Comparison of ENCODE assay signal across 15 cellular contexts in the genomic region with DNA sequence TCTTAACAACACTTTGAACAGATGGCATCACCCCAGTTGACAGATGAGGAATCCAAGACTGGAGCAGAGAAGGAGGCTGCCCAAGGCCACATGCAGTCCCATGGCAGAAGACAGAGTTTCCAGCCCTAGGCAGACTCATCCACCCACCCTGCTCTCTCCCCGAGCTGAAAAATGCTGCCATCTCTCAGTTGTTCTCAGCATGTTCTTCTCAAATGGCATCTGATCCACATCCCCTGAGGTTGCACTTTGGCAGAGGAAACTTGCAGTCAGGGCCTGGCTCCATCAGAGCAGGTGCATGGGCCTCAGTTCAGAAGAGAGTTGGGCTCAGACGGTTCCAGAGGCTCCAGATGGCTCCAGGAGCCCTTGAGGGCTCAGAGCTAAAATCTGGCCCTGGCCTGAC.
DNase-seq lines count a peak whose midpoint lies in the region; FAIRE-seq and TF ChIP-seq lines count a peak whose summit lies in the region.
"Had no signal": no experiment of that assay in that cellular context is flagged by ENCODE, and none has a peak within 500 bp of the region (broad histone marks: within the 10 kb centered on the region; RNA-seq: fewer than 3 reads in every experiment).

No MANE protein-coding gene starts in this region.

- H3K27ac ChIP-seq in H1 (ENCODE audit: low read depth, low read length), result no peak overlapping the region
- H3K27ac ChIP-seq: A549, GM23248, HL-60 had no signal

- H2BK5ac ChIP-seq in H1 (ENCODE audit: low read depth, low read length), result no peak overlapping the region

- H3K4me1 Mint-ChIP-seq in progenitor cell of endocrine pancreas (ENCODE audit: low read depth), result no peaks in the 10 kb centered on the region
- H3K4me1 Mint-ChIP-seq: CD14-positive monocyte had no signal

- H4K5ac ChIP-seq in H1 (ENCODE audit: insufficient read length, low read depth, low read length), result no peak overlapping the region

- no peak for TF ChIP-seq RAD21 in H1 (IDR thresholded peaks at IDR 0.05 in 1 of 2, conservative IDR thresholded peaks at IDR 0.05 in 1 of 2; ENCODE audit: low read depth in 2 of 2, low read length in 2 of 2)

- H3K9me3 Mint-ChIP-seq in progenitor cell of endocrine pancreas (ENCODE audit: low read depth), result peaks cover 14% of the 10 kb centered on the region

- H3K36me3 ChIP-seq in H1 (ENCODE audit: control insufficient read depth in 2 of 4, insufficient read depth in 4 of 4, low read length in 3 of 4), result no peaks in the 10 kb centered on the region

- WGBS in H1 (ENCODE audit: extremely low coverage in 1 of 2, insufficient coverage in 1 of 2, insufficient read length in 1 of 2, insufficient replicate concordance in 2 of 2, low coverage in 1 of 2, low lambda C conversion rate in 2 of 2, missing lambda C conversion rate in 1 of 2), 2 experiments, result 88% methylated on average over 2 of the region's 2 CpGs; no CpG with 5 or more reads in 1 of the 2 experiments

- DNase-seq in G401 (ENCODE audit: low spot score) (peak; percentile 37), NCI-H524 treated with DMSO at 0.1 percent for 48 hours (lab: John Stamatoyannopoulos, UW) (peak; percentile 14), H1 (ENCODE audit: low read depth in 1 of 2, low spot score in 2 of 2) (no peak), progenitor cell of endocrine pancreas (ENCODE audit: low spot score, unreplicated experiment) (no peak), frontal cortex (ENCODE audit: low spot score in 2 of 2) (no peak), NCI-H1092 (lab: John Stamatoyannopoulos, UW) (no peak)
- DNase-seq: CD8-positive, alpha-beta T cell; COR-L47; DMS53; GM23248; H7 had no signal

- no peak overlapping the region for H3K9ac ChIP-seq in H1 (replicated peaks in 1 of 4; ENCODE audit: extremely low read depth in 1 of 4, low read depth in 3 of 4, low read length in 3 of 4)
- H3K9ac ChIP-seq: GM23248 had no signal

- TF ChIP-seq EP300 in H1 (IDR thresholded peaks at IDR 0.05; ENCODE audit: borderline replicate concordance in 1 of 2, low read depth in 2 of 2, low read length in 2 of 2), result no peak

- H3K79me2 ChIP-seq in H1 (ENCODE audit: control insufficient read depth in 1 of 2, insufficient read depth in 2 of 2, low read length in 2 of 2), result no peaks in the 10 kb centered on the region

- H3K9me3 ChIP-seq in H1 (ENCODE audit: insufficient read depth in 2 of 2, low read depth in 1 of 2, low read length in 1 of 2), result peaks cover 14 to 23% of the 10 kb centered on the region in 2 experiments
- H3K9me3 ChIP-seq: A549 had no signal

- TF ChIP-seq CTCF in H1 (IDR thresholded peaks at IDR 0.05; ENCODE audit: control extremely low read depth in 1 of 3, insufficient read depth in 1 of 3, low read depth in 1 of 3, low read length in 3 of 3), result no peak
- TF ChIP-seq CTCF in progenitor cell of endocrine pancreas (IDR thresholded peaks at IDR 0.05; ENCODE audit: unreplicated experiment), result no peak

- peak overlapping the region; percentile 52 for H3K27ac Mint-ChIP-seq in progenitor cell of endocrine pancreas
- H3K27ac Mint-ChIP-seq: CD14-positive monocyte; CD8-positive, alpha-beta T cell had no signal

- H3K4me3 Mint-ChIP-seq in progenitor cell of endocrine pancreas (ENCODE audit: low read depth), result no peak overlapping the region
- H3K4me3 Mint-ChIP-seq: CD14-positive monocyte; CD8-positive, alpha-beta T cell had no signal

- peak overlapping the region; percentile 18 for H4K91ac ChIP-seq in H1 (replicated peaks; ENCODE audit: insufficient read length, low read length)

- CTCF ChIA-PET in H1 (lab: Charles Lee; ENCODE audit: partially characterized antibody), result interaction anchor here (0.8 to 1.7 kb wide), 6 partner anchors 9 to 221 kb away, joined by 3 to 6 read pairs (median 3); no protein-coding TSS in a partner anchor

- H3K14ac ChIP-seq in H1 (ENCODE audit: insufficient read length), result no peak overlapping the region

- H4K8ac ChIP-seq in H1 (ENCODE audit: extremely low read depth, insufficient read depth, low read length), result no peak overlapping the region

- H3K4ac ChIP-seq in H1 (replicated peaks; ENCODE audit: insufficient read length, low read depth, low read length), result no peak overlapping the region

- H3K4me3 ChIP-seq in H1 (ENCODE audit: extremely low read depth in 1 of 4, insufficient read depth in 2 of 4, low read depth in 3 of 4, low read length in 4 of 4), result no peak overlapping the region
- H3K4me3 ChIP-seq: A549, GM23248 had no signal

- no peak overlapping the region for H3K56ac ChIP-seq in H1 (replicated peaks; ENCODE audit: insufficient read length, low read depth, low read length)

- no peaks in the 10 kb centered on the region for H3K27me3 ChIP-seq in H1 (replicated peaks in 1 of 4; ENCODE audit: control insufficient read depth in 3 of 4, extremely low read depth in 1 of 4, insufficient read depth in 3 of 4, low read length in 3 of 4)

- no peak overlapping the region for H2BK20ac ChIP-seq in H1 (ENCODE audit: low read length)

- H2AFZ ChIP-seq in H1 (ENCODE audit: low read length), result no peak overlapping the region
- H2AFZ ChIP-seq: GM23248 had no signal

- no peak for TF ChIP-seq POLR2A in H1 (IDR thresholded peaks at IDR 0.05; ENCODE audit: control extremely low read depth in 1 of 2, low read depth in 2 of 2, low read length in 2 of 2)

- H3K4me1 ChIP-seq in H1 (replicated peaks in 1 of 4; ENCODE audit: control insufficient read depth in 3 of 4, insufficient read depth in 4 of 4, low read length in 3 of 4), result no peaks in the 10 kb centered on the region
- H3K4me1 ChIP-seq: A549 had no signal

- in situ Hi-C loops in G401 (cut with HindIII; ENCODE audit: low sequenced_read_pairs), result no loop called here

- H4K20me1 ChIP-seq in H1 (replicated peaks in 1 of 2; ENCODE audit: control insufficient read depth in 1 of 2, insufficient read depth in 2 of 2, low read length in 2 of 2), result no peaks in the 10 kb centered on the region

- H2AK5ac ChIP-seq in H1 (ENCODE audit: low read depth, low read length), result no peak overlapping the region

- POLR2A ChIA-PET in H1 (lab: Charles Lee; ENCODE audit: partially characterized antibody), result no interaction called here

- H2BK120ac ChIP-seq in H1 (replicated peaks; ENCODE audit: low read depth, low read length), result no peak overlapping the region

- H2BK15ac ChIP-seq in H1 (ENCODE audit: low read length), result no peak overlapping the region

- no peaks in the 10 kb centered on the region for H3K27me3 Mint-ChIP-seq in progenitor cell of endocrine pancreas

- no peaks in the 10 kb centered on the region for H3K23me2 ChIP-seq in H1 (ENCODE audit: low read depth, low read length)

- no peak overlapping the region for H3K23ac ChIP-seq in H1 (ENCODE audit: insufficient read length)

- FAIRE-seq in H1 (lab: Jason Lieb, UNC) (no peak), frontal cortex (lab: Jason Lieb, UNC) (no peak)
- FAIRE-seq: A549, D721Med had no signal

- no peak overlapping the region for H3K4me2 ChIP-seq in H1 (ENCODE audit: insufficient read depth in 1 of 2, low read depth in 2 of 2, low read length in 2 of 2)
- H3K4me2 ChIP-seq: A549 had no signal

- no peak overlapping the region for H2BK12ac ChIP-seq in H1 (ENCODE audit: low read depth, low read length)

- H3K18ac ChIP-seq in H1 (ENCODE audit: extremely low read depth, low read length), result no peak overlapping the region

- H3K79me1 ChIP-seq in H1 (ENCODE audit: low read depth, low read length), result no peaks in the 10 kb centered on the region

- H3K36me3 Mint-ChIP-seq in progenitor cell of endocrine pancreas (ENCODE audit: insufficient read depth), result no peaks in the 10 kb centered on the region
- H3K36me3 Mint-ChIP-seq: CD14-positive monocyte; CD8-positive, alpha-beta T cell had no signal

TF ChIP-seq in H1, 55 proteins besides CTCF, POLR2A, EP300 and RAD21:
- TF ChIP-seq JUND (IDR thresholded peaks at IDR 0.05; ENCODE audit: low read length) (no peak), YY1 (IDR thresholded peaks at IDR 0.05; ENCODE audit: low read depth, low read length) (no peak), CBX5 (IDR thresholded peaks at IDR 0.05; ENCODE audit: low read depth, low read length) (no peak), SP2 (IDR thresholded peaks at IDR 0.05; ENCODE audit: low read length) (no peak), SIN3A (conservative IDR thresholded peaks at IDR 0.05 in 1 of 2, IDR thresholded peaks at IDR 0.05 in 1 of 2; ENCODE audit: low read depth in 1 of 2, low read length in 2 of 2) (no peak), SP4 (IDR thresholded peaks at IDR 0.05; ENCODE audit: low read length) (no peak), RBBP5 (IDR thresholded peaks at IDR 0.05; ENCODE audit: borderline replicate concordance, low read depth, low read length) (no peak), CHD1 (IDR thresholded peaks at IDR 0.05; ENCODE audit: low read depth, low read length) (no peak), FOSL1 (IDR thresholded peaks at IDR 0.05; ENCODE audit: insufficient read depth, low read depth, low read length) (no peak), JUN (IDR thresholded peaks at IDR 0.05; ENCODE audit: low read depth, low read length) (no peak)

Comparison
In these comparisons a context has a peak if more than half of its experiments do, and no peak if none do; other contexts are left out.
1. DNase-seq: peak in G401 (single experiment) and NCI-H524 treated with DMSO at 0.1 percent for 48 hours (single experiment); none in H1 (0 of 2), progenitor cell of endocrine pancreas (single experiment), frontal cortex (0 of 2) and NCI-H1092 (single experiment).